ENCODE assay signal across 8 cellular contexts in the genomic region with DNA sequence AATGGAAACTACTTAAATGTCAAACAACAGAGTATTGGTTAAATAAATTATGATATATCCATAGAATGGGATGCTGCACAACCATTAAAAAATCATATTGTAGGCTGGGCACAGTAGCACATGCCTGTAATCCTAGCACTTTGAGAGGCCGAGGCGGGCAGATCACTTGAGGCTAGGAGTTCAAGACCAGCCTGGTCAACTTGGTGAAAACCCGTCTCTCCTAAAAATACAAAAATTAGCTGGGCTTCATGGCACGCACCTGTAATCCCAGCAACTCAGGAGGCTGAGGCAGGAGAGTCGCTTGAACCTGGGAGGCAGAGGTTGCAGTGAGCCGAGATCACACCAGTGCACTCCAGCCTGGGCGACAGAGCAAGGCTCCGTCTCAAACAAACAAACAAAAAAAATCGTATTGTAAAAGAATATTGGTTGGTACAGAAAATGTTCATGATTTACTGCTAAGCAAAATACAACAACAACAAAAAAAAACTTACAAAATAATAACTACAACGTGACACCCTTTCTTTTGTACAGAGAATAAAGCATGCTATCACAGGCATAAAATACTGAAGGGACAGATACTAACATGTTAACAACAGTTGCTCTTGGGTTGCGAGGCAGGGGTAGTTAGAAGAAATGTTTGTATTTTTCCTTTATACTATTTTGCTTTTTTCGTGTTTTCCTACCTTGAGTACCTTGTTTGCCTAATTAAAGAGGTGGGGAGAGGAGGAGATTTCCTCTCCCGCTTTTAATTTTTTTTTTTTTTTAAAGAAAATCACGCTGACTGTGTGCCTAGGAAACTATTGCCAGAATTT. TPM values are rescaled to one million over a fixed set of nuclear protein-coding genes. Genes with fewer than 3 reads are reported as not detected.
DNase-seq lines count a peak whose midpoint lies in the region; ATAC-seq and TF ChIP-seq lines count a peak whose summit lies in the region.

No MANE protein-coding gene starts in this region.

- peaks cover 4% of the 10 kb centered on the region for H3K27me3 ChIP-seq in CD8-positive, alpha-beta T cell (ENCODE audit: insufficient read depth, low read length)
- H3K27me3 ChIP-seq in Peyer's patch (no peaks in the 10 kb centered on the region), parathyroid adenoma (ENCODE audit: control insufficient read depth, insufficient read depth, low read length) (no peaks in the 10 kb centered on the region)

- no peaks in the 10 kb centered on the region for H3K9me3 ChIP-seq in CD8-positive, alpha-beta T cell (ENCODE audit: low read length)
- no peaks in the 10 kb centered on the region for H3K9me3 ChIP-seq in Peyer's patch
- H3K9me3 ChIP-seq in parathyroid adenoma (ENCODE audit: control insufficient read depth, low read length) = no peaks in the 10 kb centered on the region

- H3K4me1 ChIP-seq in CD8-positive, alpha-beta T cell (ENCODE audit: insufficient read depth, low read length) = no peaks in the 10 kb centered on the region
- H3K4me1 ChIP-seq in Peyer's patch (peaks cover 0 to 9% (median 4%) of the 10 kb centered on the region in 4 donors), parathyroid adenoma (peaks cover 3% of the 10 kb centered on the region)

- H3K27ac ChIP-seq in CD8-positive, alpha-beta T cell (ENCODE audit: low read depth, low read length) = no peak overlapping the region
- peak overlapping the region in 2 of 4 donors; percentile 11 to 80 for H3K27ac ChIP-seq in Peyer's patch
- H3K27ac ChIP-seq in parathyroid adenoma = peak overlapping the region; percentile 85

- DNase-seq in CD8-positive, alpha-beta T cell = no peak
- DNase-seq in Peyer's patch (no peak), epithelial cell of proximal tubule (ENCODE audit: low read depth) (no peak), midbrain (lab: John Stamatoyannopoulos, UW) (no peak), NCI-H1092 (lab: John Stamatoyannopoulos, UW) (no peak), posterior cingulate gyrus (no peak)

- no peak overlapping the region for H3K27ac Mint-ChIP-seq in CD8-positive, alpha-beta T cell

- peak overlapping the region; percentile 87 for H2AFZ ChIP-seq in parathyroid adenoma

- POLR2A ChIA-PET in CD8-positive, alpha-beta T cell (lab: Charles Lee) = interaction anchor here (1.0 kb wide), 1 partner anchor 24 kb away, joined by 3 read pairs; no protein-coding TSS in a partner anchor

- no peak overlapping the region for H3K9ac ChIP-seq in parathyroid adenoma

- no peaks in the 10 kb centered on the region for H3K36me3 ChIP-seq in CD8-positive, alpha-beta T cell (ENCODE audit: insufficient read depth, low read length)
- H3K36me3 ChIP-seq in Peyer's patch = no peaks in the 10 kb centered on the region
- no peaks in the 10 kb centered on the region for H3K36me3 ChIP-seq in parathyroid adenoma (ENCODE audit: control insufficient read depth, insufficient read depth, low read length)

- H3K36me3 Mint-ChIP-seq in CD8-positive, alpha-beta T cell = no peaks in the 10 kb centered on the region

- no peak for TF ChIP-seq CTCF in CD8-positive, alpha-beta T cell (IDR thresholded peaks at IDR 0.05)
- TF ChIP-seq CTCF in Peyer's patch (IDR thresholded peaks at IDR 0.05) (no peak), epithelial cell of proximal tubule (conservative IDR thresholded peaks at IDR 0.05; ENCODE audit: low read depth, low read length) (no peak), parathyroid adenoma (IDR thresholded peaks at IDR 0.05) (no peak)

- peak overlapping the region; percentile 47 for H3K4me3 ChIP-seq in CD8-positive, alpha-beta T cell (ENCODE audit: low read depth, low read length)
- peak overlapping the region; percentile 40 to 61 (median 54) for H3K4me3 ChIP-seq in Peyer's patch
- H3K4me3 ChIP-seq in epithelial cell of proximal tubule (ENCODE audit: low read depth, low read length) = peak overlapping the region; percentile 56
- peak overlapping the region; percentile 53 for H3K4me3 ChIP-seq in parathyroid adenoma (ENCODE audit: low read depth, low read length)

- peaks cover 4% of the 10 kb centered on the region for H3K4me1 Mint-ChIP-seq in CD8-positive, alpha-beta T cell (ENCODE audit: low read depth)

- no peaks in the 10 kb centered on the region for H3K79me2 ChIP-seq in parathyroid adenoma

- no peak for ATAC-seq in CD8-positive, alpha-beta T cell
- ATAC-seq in HG02973 (IDR thresholded peaks at IDR 0.05; ENCODE audit: unreplicated experiment) = no peak

- TF ChIP-seq POLR2A in Peyer's patch (IDR thresholded peaks at IDR 0.05) = no peak

- H3K27me3 Mint-ChIP-seq in CD8-positive, alpha-beta T cell (ENCODE audit: low read depth) = peaks cover 10% of the 10 kb centered on the region

- CTCF ChIA-PET in CD8-positive, alpha-beta T cell (lab: Charles Lee) = interaction anchor here (0.8 to 1.0 kb wide), 3 partner anchors 13 to 75 kb away, joined by 3 read pairs; no protein-coding TSS in a partner anchor

- peak overlapping the region; percentile 82 for H3K4me3 Mint-ChIP-seq in CD8-positive, alpha-beta T cell

- intact Hi-C loops in CD8-positive, alpha-beta T cell (cut with DNase I, micrococcal nuclease) = loop anchor here (2.0 to 10.0 kb wide), 3 partner anchors 22 to 74 kb away; partner anchors contain the start of gene RRAS2 (in 1 of the 2)
- intact Hi-C loops in posterior cingulate gyrus (cut with DNase I) = no loop called here

- H3K4me2 ChIP-seq in parathyroid adenoma (ENCODE audit: low read length) = peak overlapping the region; percentile 78

- H3K9me3 Mint-ChIP-seq in CD8-positive, alpha-beta T cell = no peaks in the 10 kb centered on the region

RNA-seq across cellular contexts. Expression of gene RRAS2, which starts 21.3 kb away (rescaled TPM):
- 10 to 100 TPM; 38.5 to 40.6 TPM for total RNA-seq in CD8-positive, alpha-beta T cell
- total RNA-seq in Peyer's patch (100 to 1,000 TPM in 1 of 4 donors, 10 to 100 TPM in 3; 35.5 to 162 (median 77.6) TPM), epithelial cell of proximal tubule (86.7 and 90.0 TPM in 2 replicates)
